In the genomic region with DNA sequence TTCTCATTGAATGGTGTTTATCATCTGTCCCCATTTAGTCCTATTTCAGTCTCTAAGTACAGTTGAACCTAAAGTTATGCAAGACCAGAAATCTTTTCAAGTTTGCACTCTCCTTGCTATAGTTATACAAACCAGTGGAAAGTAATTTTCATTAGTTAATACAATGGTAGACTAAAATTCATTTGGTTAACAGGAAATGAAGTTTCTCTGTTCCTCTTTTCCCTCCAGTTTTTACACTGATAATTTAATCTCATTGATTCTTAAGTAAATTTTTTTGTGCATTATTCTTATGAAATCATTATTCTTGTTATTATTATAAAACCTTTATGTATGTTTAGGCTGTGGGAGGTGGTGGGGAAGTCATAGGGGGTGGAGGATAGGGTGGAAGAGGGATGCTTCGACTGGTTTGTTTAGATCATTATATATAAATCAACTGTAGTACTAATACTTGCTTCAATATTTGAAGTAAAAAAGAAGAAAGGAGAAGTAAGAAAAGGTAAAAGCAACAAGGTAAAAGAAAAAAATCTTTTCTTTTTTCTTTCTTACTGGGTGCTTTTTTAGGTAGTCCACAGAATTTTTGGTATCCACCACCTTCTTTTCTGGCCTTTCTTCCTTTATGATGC, we compare ENCODE assay signal across 12 cellular contexts.
DNase-seq lines count a peak whose midpoint lies in the region; ATAC-seq, FAIRE-seq and TF ChIP-seq lines count a peak whose summit lies in the region.
"Had no signal": no experiment of that assay in that cellular context is flagged by ENCODE, and none has a peak within 500 bp of the region (broad histone marks: within the 10 kb centered on the region; RNA-seq: fewer than 3 reads in every experiment).

No MANE protein-coding gene starts in this region.

- intact Hi-C loops in Calu3 (cut with micrococcal nuclease; ENCODE audit: unreplicated experiment): no loop called here

- CTCF ChIA-PET in Calu3 (lab: Charles Lee): no interaction called here

- no peak for TF ChIP-seq CTCF in osteocyte (IDR thresholded peaks at IDR 0.05)
- TF ChIP-seq CTCF in Calu3 (IDR thresholded peaks at IDR 0.05; ENCODE audit: unreplicated experiment): no peak
- no peak for TF ChIP-seq CTCF in GM10266 (IDR thresholded peaks at IDR 0.05; ENCODE audit: control insufficient read depth, insufficient read depth, low read depth, missing control alignments)

- peak; percentile 57 for FAIRE-seq in GM18507 (lab: Jason Lieb, UNC)

- H3K4me3 Mint-ChIP-seq in osteocyte (ENCODE audit: unreplicated experiment) (no peak overlapping the region), Calu3 (ENCODE audit: low read depth, unreplicated experiment) (no peak overlapping the region)
- H3K4me3 Mint-ChIP-seq: brain; CD4-positive, CD25-positive, alpha-beta regulatory T cell had no signal

- H3K9me3 Mint-ChIP-seq in osteocyte (ENCODE audit: unreplicated experiment) (no peaks in the 10 kb centered on the region), Calu3 (ENCODE audit: low read depth, unreplicated experiment) (peaks cover 2% of the 10 kb centered on the region)
- H3K9me3 Mint-ChIP-seq: brain had no signal

- H3K27ac Mint-ChIP-seq in osteocyte (ENCODE audit: unreplicated experiment): no peak overlapping the region
- no peak overlapping the region for H3K27ac Mint-ChIP-seq in Calu3 (ENCODE audit: unreplicated experiment)
- H3K27ac Mint-ChIP-seq: brain; CD4-positive, CD25-positive, alpha-beta regulatory T cell had no signal

- no peaks in the 10 kb centered on the region for H3K36me3 Mint-ChIP-seq in osteocyte (ENCODE audit: unreplicated experiment)
- no peaks in the 10 kb centered on the region for H3K36me3 Mint-ChIP-seq in Calu3 (ENCODE audit: insufficient read depth, unreplicated experiment)
- H3K36me3 Mint-ChIP-seq: brain; CD4-positive, CD25-positive, alpha-beta regulatory T cell had no signal

- DNase-seq in GM18507 (ENCODE audit: extremely low spot score, insufficient read length, low read depth) (no peak), osteocyte (ENCODE audit: extremely low spot score, unreplicated experiment) (no peak), Calu3 (no peak), GM10266 (ENCODE audit: extremely low spot score) (no peak)
- no peak for DNase-seq in activated CD4-positive, CD25-positive, alpha-beta regulatory T cell (lab: John Stamatoyannopoulos, UW)
- DNase-seq: CD4-positive, CD25-positive, alpha-beta regulatory T cell; NCI-H187 treated with DMSO at 0.1 percent for 48 hours; T1000 had no signal

- H3K4me1 Mint-ChIP-seq in osteocyte (ENCODE audit: unreplicated experiment) (peaks cover 17% of the 10 kb centered on the region), Calu3 (ENCODE audit: low read depth, unreplicated experiment) (no peaks in the 10 kb centered on the region)
- H3K4me1 Mint-ChIP-seq: brain; CD4-positive, CD25-positive, alpha-beta regulatory T cell had no signal

- no TSS peak for BruUV-seq in Calu3 (replicated peaks; lab: Mats Ljungman, UMichigan)

- H3K27me3 Mint-ChIP-seq in osteocyte (ENCODE audit: unreplicated experiment) (no peaks in the 10 kb centered on the region), Calu3 (ENCODE audit: unreplicated experiment) (no peaks in the 10 kb centered on the region)
- H3K27me3 Mint-ChIP-seq: CD4-positive, CD25-positive, alpha-beta regulatory T cell had no signal

- ATAC-seq in GM21360 (IDR thresholded peaks at IDR 0.05; ENCODE audit: unreplicated experiment) (peak; percentile 68), HG02943 (IDR thresholded peaks at IDR 0.05; ENCODE audit: low read depth, unreplicated experiment) (peak; percentile 77), HG03575 (IDR thresholded peaks at IDR 0.05; ENCODE audit: extremely low read depth, insufficient number of reproducible peaks, low FRiP score, unreplicated experiment) (peak; percentile 71)
